Comparison of ENCODE assay signal across 9 cellular contexts in genomic region chr1:209756608-209757445, GRCh38. TPM values are rescaled to one million over a fixed set of nuclear protein-coding genes. Genes with fewer than 3 reads are reported as not detected.
DNase-seq lines count a peak whose midpoint lies in the region; ATAC-seq, FAIRE-seq and TF ChIP-seq lines count a peak whose summit lies in the region.
"Had no signal": no experiment of that assay in that cellular context is flagged by ENCODE, and none has a peak within 500 bp of the region (broad histone marks: within the 10 kb centered on the region; RNA-seq: fewer than 3 reads in every experiment).

No MANE protein-coding gene starts in this region.

- no peak for FAIRE-seq in kidney (lab: Jason Lieb, UNC)

- intact Hi-C loops in kidney (cut with DNase I), result no loop called here

- no peaks in the 10 kb centered on the region for H3K36me3 ChIP-seq in subcutaneous abdominal adipose tissue (ENCODE audit: control insufficient read depth in 5 of 5, insufficient read depth in 5 of 5, low read length in 5 of 5)
- H3K36me3 ChIP-seq in kidney (ENCODE audit: control insufficient read depth in 1 of 2, insufficient read depth in 2 of 2, low read length in 2 of 2), result no peaks in the 10 kb centered on the region

- no peaks in the 10 kb centered on the region for H3K27me3 Mint-ChIP-seq in T-helper 1 cell treated with Interleukin-12 subunit alpha and Interleukin-12 subunit beta and Interleukin-4 antibody, amounts not matched to agents 30 μg/mL and 1 μg/mL, for 36 hours (ENCODE audit: low read depth)

- ATAC-seq in GM18858 (IDR thresholded peaks at IDR 0.05; ENCODE audit: unreplicated experiment) (peak; percentile 23), HG02798 (IDR thresholded peaks at IDR 0.05; ENCODE audit: poor library complexity, unreplicated experiment) (peak; percentile 34), esophagus mucosa (peak; percentile 30)

- no peaks in the 10 kb centered on the region for H3K27me3 ChIP-seq in subcutaneous abdominal adipose tissue (ENCODE audit: control insufficient read depth in 5 of 5, insufficient read depth in 4 of 5, low read length in 5 of 5)

- H3K4me3 ChIP-seq in subcutaneous abdominal adipose tissue (ENCODE audit: low read depth in 1 of 5, low read length in 5 of 5) (peak overlapping the region in 3 of 5 donors; percentile 3 to 34 (median 24)), kidney (ENCODE audit: low read length in 2 of 2) (peak overlapping the region in 1 of 2 donors; percentile 14)

- peaks cover 67% of the 10 kb centered on the region for H3K36me3 Mint-ChIP-seq in T-helper 1 cell treated with Interleukin-12 subunit alpha and Interleukin-12 subunit beta and Interleukin-4 antibody, amounts not matched to agents 30 μg/mL and 1 μg/mL, for 36 hours (ENCODE audit: low read depth)

- H3K27ac Mint-ChIP-seq in T-helper 1 cell treated with Interleukin-12 subunit alpha and Interleukin-12 subunit beta and Interleukin-4 antibody, amounts not matched to agents 30 μg/mL and 1 μg/mL, for 36 hours, result peak overlapping the region; percentile 97

- DNase-seq in kidney, result no peak
- no peak for DNase-seq in NCI-H2171 (lab: John Stamatoyannopoulos, UW)
- no peak for DNase-seq in NCI-H2081 treated with DMSO at 0.1 percent for 48 hours (lab: John Stamatoyannopoulos, UW)

- H3K4me1 ChIP-seq in subcutaneous abdominal adipose tissue (ENCODE audit: control insufficient read depth in 5 of 5, insufficient read depth in 5 of 5, low read length in 5 of 5), result peaks cover 0 to 18% (median 0%) of the 10 kb centered on the region in 5 donors
- H3K4me1 ChIP-seq in kidney (ENCODE audit: control insufficient read depth in 1 of 2, insufficient read depth in 1 of 2, low read depth in 1 of 2, low read length in 2 of 2), result no peaks in the 10 kb centered on the region

- peaks cover 66% of the 10 kb centered on the region for H3K4me1 Mint-ChIP-seq in T-helper 1 cell treated with Interleukin-12 subunit alpha and Interleukin-12 subunit beta and Interleukin-4 antibody, amounts not matched to agents 30 μg/mL and 1 μg/mL, for 36 hours (ENCODE audit: low read depth)

- H3K9ac ChIP-seq in subcutaneous abdominal adipose tissue (ENCODE audit: low read length in 5 of 5) (peak overlapping the region in 1 of 5 donors; percentile 51), kidney (ENCODE audit: low read length in 2 of 2) (no peak overlapping the region)

- no peak for TF ChIP-seq CTCF in kidney (IDR thresholded peaks at IDR 0.05; ENCODE audit: borderline replicate concordance, extremely low read depth, insufficient read depth)

- H3K27ac ChIP-seq in subcutaneous abdominal adipose tissue (ENCODE audit: low read depth, low read length) (no peak overlapping the region), kidney (ENCODE audit: low read depth in 2 of 2, low read length in 2 of 2) (peak overlapping the region in 1 of 2 donors; percentile 34)

- no peaks in the 10 kb centered on the region for H3K9me3 Mint-ChIP-seq in T-helper 1 cell treated with Interleukin-12 subunit alpha and Interleukin-12 subunit beta and Interleukin-4 antibody, amounts not matched to agents 30 μg/mL and 1 μg/mL, for 36 hours

- peak overlapping the region; percentile 97 for H3K4me3 Mint-ChIP-seq in T-helper 1 cell treated with Interleukin-12 subunit alpha and Interleukin-12 subunit beta and Interleukin-4 antibody, amounts not matched to agents 30 μg/mL and 1 μg/mL, for 36 hours

- H3K9me3 ChIP-seq in subcutaneous abdominal adipose tissue (ENCODE audit: control insufficient read depth in 5 of 5, low read length in 5 of 5) (no peaks in the 10 kb centered on the region), kidney (ENCODE audit: control insufficient read depth in 1 of 2, low read length in 2 of 2) (no peaks in the 10 kb centered on the region)

RNA-seq across cellular contexts. Expression of gene TRAF3IP3, which starts 1.0 kb away (rescaled TPM):
- total RNA-seq in esophagus mucosa, result 0.80 TPM
- total RNA-seq in kidney, result 16.4 TPM
- polyA plus RNA-seq in kidney (ENCODE audit: insufficient read depth, low read depth, low replicate concordance), result 3.6 TPM
- total RNA-seq: HT1080 had no signal

RNA-seq across cellular contexts. Expression of gene C1orf74, which starts 27.5 kb away (rescaled TPM):
- total RNA-seq in esophagus mucosa (6.3 TPM), kidney (2.5 TPM)
- polyA plus RNA-seq in kidney (ENCODE audit: insufficient read depth, low read depth, low replicate concordance), result 2.5 TPM

RNA-seq across cellular contexts. Expression of gene IRF6, which starts 49.1 kb away (rescaled TPM):
- total RNA-seq in esophagus mucosa, result 159 TPM
- 37.1 TPM for total RNA-seq in kidney
- 24.0 TPM for polyA plus RNA-seq in kidney (ENCODE audit: insufficient read depth, low read depth, low replicate concordance)

RNA-seq across cellular contexts. Expression of gene HSD11B1, which starts 52.2 kb away (rescaled TPM):
- 0.36 TPM for total RNA-seq in esophagus mucosa
- 1.8 TPM for total RNA-seq in kidney
- 5.5 TPM for polyA plus RNA-seq in kidney (ENCODE audit: insufficient read depth, low read depth, low replicate concordance)
